Comparison of ENCODE assay signal across 12 cellular contexts in genomic region chr14:61765225-61765943, GRCh38. TPM values are rescaled to one million over a fixed set of nuclear protein-coding genes. Genes with fewer than 3 reads are reported as not detected.
DNase-seq lines count a peak whose midpoint lies in the region; ATAC-seq and TF ChIP-seq lines count a peak whose summit lies in the region.
"Had no signal": no experiment of that assay in that cellular context is flagged by ENCODE, and none has a peak within 500 bp of the region (broad histone marks: within the 10 kb centered on the region; RNA-seq: fewer than 3 reads in every experiment).

No MANE protein-coding gene starts in this region.

- H3K4me3 ChIP-seq in HAP-1 (peak overlapping the region; percentile 58), PC-3 (ENCODE audit: low read length) (peak overlapping the region; percentile 96), epithelial cell of proximal tubule (ENCODE audit: low read depth, low read length) (peak overlapping the region; percentile 40)

- H3F3A ChIP-seq in PC-3 (ENCODE audit: low read length, unreplicated experiment) = peaks cover 18% of the 10 kb centered on the region

- H3K79me2 ChIP-seq in PC-3 (ENCODE audit: low read length) = peaks cover 78% of the 10 kb centered on the region

- H3K36me3 ChIP-seq in HAP-1 (replicated peaks) (peaks cover 18% of the 10 kb centered on the region), PC-3 (ENCODE audit: low read depth, low read length) (peaks cover 24% of the 10 kb centered on the region)

- H3K27me3 ChIP-seq in HAP-1 (ENCODE audit: low read depth) = no peaks in the 10 kb centered on the region
- H3K27me3 ChIP-seq in PC-3 (ENCODE audit: low read length) = no peaks in the 10 kb centered on the region

- POLR2A ChIA-PET in PC-3 (lab: Charles Lee; ENCODE audit: unreplicated experiment) = interaction anchor here (0.6 to 1.0 kb wide), 5 partner anchors 25 to 474 kb away, joined by 3 to 5 read pairs (median 4); partner anchors contain the start of gene HIF1A

- CTCF ChIA-PET in PC-3 (lab: Charles Lee) = interaction anchor here (1.0 to 1.5 kb wide), 2 partner anchors 16 to 72 kb away, joined by 4 read pairs; no protein-coding TSS in a partner anchor

- no peak for TF ChIP-seq CTCF in PC-3 (conservative IDR thresholded peaks at IDR 0.05; ENCODE audit: low read depth, low read length)
- no peak for TF ChIP-seq CTCF in epithelial cell of proximal tubule (conservative IDR thresholded peaks at IDR 0.05; ENCODE audit: low read depth, low read length)

- peak overlapping the region; percentile 55 for H3K27ac ChIP-seq in PC-3 (ENCODE audit: low read length)

- peak overlapping the region; percentile 89 for H3K9ac ChIP-seq in PC-3 (ENCODE audit: low read length)

- H3K9me2 ChIP-seq in PC-3 (replicated peaks; ENCODE audit: low read length) = no peaks in the 10 kb centered on the region

- DNase-seq in HAP-1 (ENCODE audit: low spot score in 2 of 2) (peak; percentile 55 to 80), PC-3 (peak; percentile 88), epithelial cell of proximal tubule (ENCODE audit: low read depth) (no peak), renal cortical epithelial cell (ENCODE audit: low read depth) (peak; percentile 40), putamen (ENCODE audit: low spot score) (no peak), HUDEP-2 (lab: John Stamatoyannopoulos, UW; ENCODE audit: unreplicated experiment in 76 of 76) (no peak)
- DNase-seq: activated T-cell treated with anti-CD3 and anti-CD28 coated beads, Interleukin-2, amount 50 U/mL, for 1 hour; effector memory CD4-positive, alpha-beta T cell; MV-4-11; stimulated activated CD4-positive, alpha-beta T cell treated with anti-CD3 and anti-CD28 coated beads, Interleukin-1b, Interleukin-23, amount 100 ng/mL, for 48 hours; substantia nigra had no signal

- H3K4me1 ChIP-seq in HAP-1 (peaks cover 14% of the 10 kb centered on the region), PC-3 (ENCODE audit: insufficient read depth, low read length) (peaks cover 33% of the 10 kb centered on the region)

- peak overlapping the region; percentile 94 for H3K4me2 ChIP-seq in PC-3 (ENCODE audit: low read length)

- in situ Hi-C loops in HAP-1 (cut with MboI; ENCODE audit: low sequenced_read_pairs) = no loop called here

- ATAC-seq in PC-3 (peak; percentile 22), HG03571 (IDR thresholded peaks at IDR 0.05; ENCODE audit: unreplicated experiment) (no peak)

- intact Hi-C loops in PC-3 (cut with micrococcal nuclease) = no loop called here

- no peak overlapping the region for H2AFZ ChIP-seq in PC-3 (ENCODE audit: low read length)

- H3K9me3 ChIP-seq in HAP-1 = no peaks in the 10 kb centered on the region
- H3K9me3 ChIP-seq in PC-3 (ENCODE audit: low read length) = no peaks in the 10 kb centered on the region

- H4K20me1 ChIP-seq in PC-3 (ENCODE audit: low read length) = peaks cover 23% of the 10 kb centered on the region

- BruUV-seq in PC-3 (replicated peaks; lab: Mats Ljungman, UMichigan) = no TSS peak

RNA-seq across cellular contexts. Expression of gene SNAPC1, which starts 3.2 kb away (rescaled TPM):
- total RNA-seq in PC-3 (2014; rRNA removed) (26.7 and 27.3 TPM in 2 replicates), epithelial cell of proximal tubule (26.4 and 30.6 TPM in 2 replicates), renal cortical epithelial cell (38.6 and 50.4 TPM in 2 replicates)

RNA-seq across cellular contexts. Expression of gene SYT16, which starts 47.1 kb away (rescaled TPM):
- total RNA-seq in PC-3 (2014; rRNA removed) (15.6 and 17.6 TPM in 2 replicates), epithelial cell of proximal tubule (1.0 and 1.9 TPM in 2 replicates), renal cortical epithelial cell (9.9 and 26.0 TPM in 2 replicates)

Comparison
In these comparisons a context has a peak if more than half of its experiments do, and no peak if none do; other contexts are left out.
1. DNase-seq: peak in HAP-1 (2 of 2), PC-3 (single experiment) and renal cortical epithelial cell (single experiment); none in epithelial cell of proximal tubule (single experiment), putamen (single experiment) and HUDEP-2 (0 of 76).
2. H3K4me3 ChIP-seq: peak in every context shown above with its lines; median percentile 96 in PC-3; 58 in HAP-1; 40 in epithelial cell of proximal tubule.